16 cellular contexts compared by ENCODE assay signal in genomic region chr3:38059148-38059547, GRCh38. TPM values are rescaled to one million over a fixed set of nuclear protein-coding genes. Genes with fewer than 3 reads are reported as not detected.
A peak's percentile ranks its signal among the peaks of the same experiment; 100 is the strongest.
DNase-seq lines count a peak whose midpoint lies in the region; ATAC-seq and TF ChIP-seq lines count a peak whose summit lies in the region.
"Had no signal": no experiment of that assay in that cellular context is flagged by ENCODE, and none has a peak within 500 bp of the region (broad histone marks: within the 10 kb centered on the region; RNA-seq: fewer than 3 reads in every experiment).

No MANE protein-coding gene starts in this region.

- no peaks in the 10 kb centered on the region for H3K79me2 ChIP-seq in HCT116 (ENCODE audit: insufficient read depth, low read length)
- no peaks in the 10 kb centered on the region for H3K79me2 ChIP-seq in neural progenitor cell (ENCODE audit: low read depth)
- no peaks in the 10 kb centered on the region for H3K79me2 ChIP-seq in GM23248 (ENCODE audit: insufficient read depth)

- H2AFZ ChIP-seq in HCT116 (ENCODE audit: low read depth, low read length, poor library complexity, severe bottlenecking) (no peak overlapping the region), neural progenitor cell (replicated peaks) (peak overlapping the region; percentile 45), GM23248 (no peak overlapping the region)
- H2AFZ ChIP-seq: GM23338 had no signal

- no peak overlapping the region for H3K27ac Mint-ChIP-seq in neural progenitor cell
- H3K27ac Mint-ChIP-seq: B cell, GM23338 had no signal

- H3K9ac ChIP-seq in HCT116 (ENCODE audit: low read length), result no peak overlapping the region
- no peak overlapping the region for H3K9ac ChIP-seq in neural progenitor cell
- H3K9ac ChIP-seq in GM23248, result no peak overlapping the region

- no TSS peak for BruUV-seq in HCT116 (replicated peaks; lab: Mats Ljungman, UMichigan)

- H3K4me1 ChIP-seq in HCT116 (ENCODE audit: control insufficient read depth in 1 of 2, insufficient read depth in 2 of 2, low read length in 2 of 2) (no peaks in the 10 kb centered on the region), neural progenitor cell (no peaks in the 10 kb centered on the region), GM23248 (ENCODE audit: insufficient read depth) (no peaks in the 10 kb centered on the region)

- 37 to 38% methylated on average over 2 of the region's 2 CpGs for WGBS in GM23248 (ENCODE audit: low coverage in 1 of 2, low lambda C conversion rate in 2 of 2, missing lambda C conversion rate in 2 of 2), 2 experiments

- no peaks in the 10 kb centered on the region for H3K4me1 Mint-ChIP-seq in neural progenitor cell
- H3K4me1 Mint-ChIP-seq: B cell, GM23338, H9 had no signal

- peaks cover 2% of the 10 kb centered on the region for H3K27me3 Mint-ChIP-seq in neural progenitor cell (ENCODE audit: insufficient read depth, low read depth)
- H3K27me3 Mint-ChIP-seq: CD4-positive, alpha-beta memory T cell had no signal

- intact Hi-C loops in HCT116 (cut with micrococcal nuclease), result no loop called here

- CTCF ChIA-PET in HCT116 (lab: Charles Lee), result no interaction called here

- H3K9me2 ChIP-seq in HCT116 (ENCODE audit: insufficient read depth) (no peaks in the 10 kb centered on the region), GM23248 (ENCODE audit: insufficient read depth) (no peaks in the 10 kb centered on the region)

- ATAC-seq in HCT116, result peak; percentile 65
- ATAC-seq: GM23338 had no signal

- H3F3A ChIP-seq in neural progenitor cell (ENCODE audit: low read depth), result no peaks in the 10 kb centered on the region
- H3F3A ChIP-seq in GM23248 (ENCODE audit: insufficient read depth), result no peaks in the 10 kb centered on the region

- TF ChIP-seq CTCF in HCT116 (IDR thresholded peaks at IDR 0.05 in 2 of 3, conservative IDR thresholded peaks at IDR 0.05 in 1 of 3; ENCODE audit: borderline replicate concordance in 1 of 3, insufficient read depth in 1 of 3, low read depth in 2 of 3, low read length in 2 of 3), result no peak
- TF ChIP-seq CTCF in neural progenitor cell (IDR thresholded peaks at IDR 0.05), result no peak

- TF ChIP-seq POLR2A in HCT116 (IDR thresholded peaks at IDR 0.05; ENCODE audit: borderline replicate concordance, extremely low read depth, insufficient read depth, insufficient read length), result no peak

- H3K27ac ChIP-seq in HCT116 (ENCODE audit: low read depth, low read length), result no peak overlapping the region
- H3K27ac ChIP-seq in neural progenitor cell, result no peak overlapping the region
- H3K27ac ChIP-seq in GM23248, result no peak overlapping the region

- H3K36me3 ChIP-seq in HCT116 (ENCODE audit: control insufficient read depth in 1 of 2, insufficient read depth in 2 of 2, low read length in 2 of 2) (no peaks in the 10 kb centered on the region), neural progenitor cell (no peaks in the 10 kb centered on the region), GM23248 (ENCODE audit: low read depth) (no peaks in the 10 kb centered on the region)

- POLR2A ChIA-PET in HCT116 (lab: Charles Lee), result no interaction called here

- no peaks in the 10 kb centered on the region for H4K20me1 ChIP-seq in HCT116 (ENCODE audit: insufficient read depth)
- no peaks in the 10 kb centered on the region for H4K20me1 ChIP-seq in neural progenitor cell (ENCODE audit: low read depth)
- H4K20me1 ChIP-seq in GM23248 (ENCODE audit: insufficient read depth), result no peaks in the 10 kb centered on the region

- H3K9me3 Mint-ChIP-seq in neural progenitor cell, result peaks cover 7% of the 10 kb centered on the region

- TF ChIP-seq RAD21 in HCT116 (IDR thresholded peaks at IDR 0.05; ENCODE audit: low read depth), result no peak

- no peaks in the 10 kb centered on the region for H3K36me3 Mint-ChIP-seq in neural progenitor cell

- no peak overlapping the region for H3K4me2 ChIP-seq in HCT116 (ENCODE audit: low read length)
- no peak overlapping the region for H3K4me2 ChIP-seq in neural progenitor cell
- no peak overlapping the region for H3K4me2 ChIP-seq in GM23248 (ENCODE audit: unreplicated experiment)
- H3K4me2 ChIP-seq: GM23338 had no signal

- H3K4me3 ChIP-seq in HCT116 (replicated peaks in 1 of 2; ENCODE audit: low read depth in 1 of 2, low read length in 2 of 2) (no peak overlapping the region), neural progenitor cell (no peak overlapping the region), GM23248 (no peak overlapping the region)
- H3K4me3 ChIP-seq: GM23338 had no signal

- H3K27me3 ChIP-seq in HCT116 (ENCODE audit: insufficient read depth, low read length) (no peaks in the 10 kb centered on the region), neural progenitor cell (no peaks in the 10 kb centered on the region), GM23248 (replicated peaks; ENCODE audit: insufficient read depth) (peaks cover 6% of the 10 kb centered on the region)

- in situ Hi-C loops in GM23248 (cut with MboI), result no loop called here

- RAD21 ChIA-PET in HCT116 (lab: Charles Lee; ENCODE audit: low non-redundant PET in 1 of 2, low total read pairs in 2 of 2, uncharacterized antibody in 2 of 2, unreplicated experiment in 2 of 2), result no interaction called here

- peak; percentile 4 for DNase-seq in NCI-H82 (lab: John Stamatoyannopoulos, UW)
- no peak for DNase-seq in NCI-H82 treated with DMSO at 0.1 percent for 48 hours (lab: John Stamatoyannopoulos, UW; ENCODE audit: unreplicated experiment)
- DNase-seq in HCT116 (ENCODE audit: low read depth, low spot score), result no peak
- DNase-seq in OCI-M1 (lab: John Stamatoyannopoulos, UW), result peak; percentile 8
- no peak for DNase-seq in neural progenitor cell (ENCODE audit: low spot score)
- no peak for DNase-seq in AG20443 (ENCODE audit: low spot score)
- no peak for DNase-seq in GM23248
- DNase-seq: 8988T; ACHN; C1 segment of cervical spinal cord; CD4-positive, alpha-beta memory T cell; DMS79; H9 had no signal

- no peak overlapping the region for H3K4me3 Mint-ChIP-seq in neural progenitor cell
- H3K4me3 Mint-ChIP-seq: B cell; CD4-positive, alpha-beta memory T cell; GM23338; H9 had no signal

- H3K9me3 ChIP-seq in HCT116 (ENCODE audit: control insufficient read depth in 1 of 2, insufficient read depth in 1 of 2, low read depth in 1 of 2, low read length in 2 of 2), result no peaks in the 10 kb centered on the region
- H3K9me3 ChIP-seq in neural progenitor cell (ENCODE audit: low read depth), result no peaks in the 10 kb centered on the region
- no peaks in the 10 kb centered on the region for H3K9me3 ChIP-seq in GM23248 (ENCODE audit: low read depth)

TF ChIP-seq in HCT116, 20 proteins besides CTCF, POLR2A, EP300 and RAD21:
- TF ChIP-seq ZNF274 (IDR thresholded peaks at IDR 0.05; ENCODE audit: low read depth, low read length), result no peak
- TF ChIP-seq ELF1 (IDR thresholded peaks at IDR 0.05; ENCODE audit: borderline replicate concordance, low read depth), result no peak
- no peak for TF ChIP-seq REST (IDR thresholded peaks at IDR 0.05; ENCODE audit: low read depth)
- no peak for TF ChIP-seq CEBPB (IDR thresholded peaks at IDR 0.05; ENCODE audit: low read depth)
- TF ChIP-seq SRF (IDR thresholded peaks at IDR 0.05; ENCODE audit: low read depth), result no peak
- TF ChIP-seq ATF3 (IDR thresholded peaks at IDR 0.05), result no peak
- no peak for TF ChIP-seq EZH2 (IDR thresholded peaks at IDR 0.05)
- TF ChIP-seq SP1 (IDR thresholded peaks at IDR 0.05; ENCODE audit: low read depth), result no peak
- no peak for TF ChIP-seq TCF7L2 (IDR thresholded peaks at IDR 0.05; ENCODE audit: borderline replicate concordance, extremely low read depth, insufficient read depth, insufficient read length)

RNA-seq across cellular contexts. Expression of gene DLEC1, which starts 20.1 kb away (rescaled TPM):
- total RNA-seq in HCT116 (2021; ENCODE audit: unreplicated experiment), result 0.61 TPM
- 0.22 and 0.30 TPM in 2 replicates for polyA plus RNA-seq in HCT116 (2012)
- total RNA-seq in neural progenitor cell (ENCODE audit: low replicate concordance), result 0.60 and 1.4 TPM in 2 replicates
- total RNA-seq in GM23248 (2014; rRNA removed; shearing (Covaris generic)), result not detected in 2 replicates
- 0.15 TPM in 1 of 2 replicates, not detected in the other for polyA plus RNA-seq in GM23248 (2016; fragmentation: Nextera tagmentation; extraction: Ambion mirVana)
- total RNA-seq: G401 had no signal

RNA-seq across cellular contexts. Expression of gene PLCD1, which starts 29.7 kb away (rescaled TPM):
- total RNA-seq in HCT116 (2021; ENCODE audit: unreplicated experiment) (15.9 TPM), neural progenitor cell (ENCODE audit: low replicate concordance) (38.6 and 42.4 TPM in 2 replicates)
- polyA plus RNA-seq in HCT116 (2012), result 15.8 TPM in 2 replicates
- 18.8 and 20.2 TPM in 2 replicates for total RNA-seq in GM23248 (2014; rRNA removed; shearing (Covaris generic))
- polyA plus RNA-seq in GM23248 (2016; fragmentation: Nextera tagmentation; extraction: Ambion mirVana), result 19.6 and 21.4 TPM in 2 replicates

Comparison
In these comparisons a context has a peak if more than half of its experiments do, and no peak if none do; other contexts are left out.
1. DNase-seq: peak in NCI-H82 (single experiment) and OCI-M1 (single experiment); none in NCI-H82 treated with DMSO at 0.1 percent for 48 hours (single experiment), HCT116 (single experiment), neural progenitor cell (single experiment), AG20443 (single experiment) and GM23248 (single experiment).